ENCODE assay signal across 39 cellular contexts in genomic region chr1:236994450-236994849, GRCh38. TPM values are rescaled to one million over a fixed set of nuclear protein-coding genes. Genes with fewer than 3 reads are reported as not detected.
"Had no signal": no experiment of that assay in that cellular context is flagged by ENCODE, and none has a peak within 500 bp of the region (broad histone marks: within the 10 kb centered on the region; RNA-seq: fewer than 3 reads in every experiment).

No MANE protein-coding gene starts in this region.

- H3K4me3 ChIP-seq: adrenal gland, ascending aorta, body of pancreas, breast epithelium, cardiac muscle cell had no signal

- DNase-seq: activated effector memory CD4-positive, alpha-beta T cell treated with anti-CD3 and anti-CD28 coated beads, Interleukin-2, amount 50 U/mL, for 16 hours; activated effector memory CD4-positive, alpha-beta T cell treated with Interleukin-2 at 50 U/mL for 16 hours; activated gamma-delta T cell; activated gamma-delta T cell treated with Interleukin-2 at 50 U/mL for 16 hours; activated naive CD4-positive, alpha-beta T cell; activated naive CD4-positive, alpha-beta T cell treated with anti-CD3 and anti-CD28 coated beads for 36 hours; activated naive CD4-positive, alpha-beta T cell treated with anti-CD3 and anti-CD28 coated beads, Interleukin-2, amount 10 ng/mL, durations not matched to agents 7 days and 5 days; activated naive CD4-positive, alpha-beta T cell treated with anti-CD3 and anti-CD28 coated beads, Interleukin-2, amount 50 U/mL, for 16 hours; activated naive CD4-positive, alpha-beta T cell treated with Interleukin-2 at 50 U/mL for 16 hours; activated naive CD8-positive, alpha-beta T cell treated with anti-CD3 and anti-CD28 coated beads for 36 hours; activated naive CD8-positive, alpha-beta T cell treated with anti-CD3 and anti-CD28 coated beads, Interleukin-2, amount 10 ng/mL, durations not matched to agents 7 days and 5 days; activated naive CD8-positive, alpha-beta T cell treated with anti-CD3 and anti-CD28 coated beads, Interleukin-2, amount 50 U/mL, for 24 hours; activated T-cell treated with anti-CD3 and anti-CD28 coated beads, Interleukin-2, amount 50 U/mL, for 1 hour; activated T-cell treated with anti-CD3 and anti-CD28 coated beads, Interleukin-2, amount 50 U/mL, for 24 hours; activated T-cell treated with anti-CD3 and anti-CD28 coated beads, Interleukin-2, amount 50 U/mL, for 4 hours; activated T-cell treated with anti-CD3 and anti-CD28 coated beads, Interleukin-2, amount 50 U/mL, for 48 hours; activated T-cell treated with anti-CD3 and anti-CD28 coated beads, Interleukin-2, amount 50 U/mL, for 72 hours; adrenal gland; amniotic stem cell; amygdala; anterior cingulate cortex; aorta; body of pancreas; brain microvascular endothelial cell; caudate nucleus; central memory CD4-positive, alpha-beta T cell; cerebellar nuclear complex had no signal

- H3K27ac ChIP-seq: adrenal gland, ascending aorta, body of pancreas, brain microvascular endothelial cell, breast epithelium, cardiac muscle cell had no signal

- H3K9me3 ChIP-seq: adrenal gland had no signal

- H3K36me3 ChIP-seq: adrenal gland, ascending aorta, brain microvascular endothelial cell, breast epithelium, cardiac muscle cell had no signal

- ATAC-seq: activated naive CD4-positive, alpha-beta T cell treated with anti-CD3 and anti-CD28 coated beads, Interleukin-2, amount 50 U/mL, for 72 hours; activated naive CD8-positive, alpha-beta T cell treated with anti-CD3 and anti-CD28 coated beads, Interleukin-2, amount 50 U/mL, for 24 hours; activated T-cell treated with anti-CD3 and anti-CD28 coated beads, Interleukin-2, amount 50 U/mL, for 4 hours; activated T-cell treated with anti-CD3 and anti-CD28 coated beads, Interleukin-2, amount 50 U/mL, for 72 hours; activated T-helper 17 cell treated with anti-CD3 and anti-CD28 coated beads, Interleukin-2, amount 50 U/mL, for 72 hours; body of pancreas had no signal

- H3K27me3 ChIP-seq: adrenal gland, ascending aorta, body of pancreas, brain microvascular endothelial cell, breast epithelium, cardiac muscle cell had no signal

- FAIRE-seq: astrocyte, bronchial epithelial cell had no signal

- H3K4me1 ChIP-seq: adrenal gland, body of pancreas, breast epithelium had no signal

RNA-seq across cellular contexts. Expression of gene MT1HL1, which starts 9.8 kb away (rescaled TPM):
- total RNA-seq: activated naive CD4-positive, alpha-beta T cell treated with anti-CD3 and anti-CD28 coated beads for 36 hours; activated naive CD4-positive, alpha-beta T cell treated with anti-CD3 and anti-CD28 coated beads, Interleukin-2, amount 50 U/mL, for 72 hours; activated naive CD8-positive, alpha-beta T cell treated with anti-CD3 and anti-CD28 coated beads for 36 hours; activated naive CD8-positive, alpha-beta T cell treated with anti-CD3 and anti-CD28 coated beads, Interleukin-2, amount 10 ng/mL, durations not matched to agents 7 days and 5 days; activated T-cell treated with anti-CD3 and anti-CD28 coated beads, Interleukin-2, amount 50 U/mL, for 4 hours; activated T-cell treated with anti-CD3 and anti-CD28 coated beads, Interleukin-2, amount 50 U/mL, for 72 hours; activated T-helper 1 cell treated with anti-CD3 and anti-CD28 coated beads, Interleukin-12 subunit alpha, Interleukin-12 subunit beta, Interleukin-2, Interleukin-4 antibody, amounts not matched to agents 30 ng/mL and 10 ng/mL and 1 ng/mL, durations not matched to agents 14 hours and 24 hours and 36 hours; activated T-helper 17 cell treated with anti-CD3 and anti-CD28 coated beads, Interleukin-2, amount 50 U/mL, for 72 hours; activated T-helper 2 cell treated with anti-CD3 and anti-CD28 coated beads, Interferon-gamma antibody, Interleukin-2, Interleukin-4, amounts not matched to agents 10 μg/mL and 5 μg/mL and 100 μg/mL, durations not matched to agents 14 hours and 24 hours and 36 hours; adrenal gland; aorta; ascending aorta; astrocyte; body of pancreas; breast epithelium; bronchial epithelial cell; cardiac muscle cell; cardiac septum; chondrocyte had no signal
- polyA plus RNA-seq: adipose tissue, adrenal gland, aorta, cardiac muscle cell had no signal

RNA-seq across cellular contexts. Expression of gene RYR2, which starts 47.5 kb away (rescaled TPM):
- total RNA-seq: activated naive CD4-positive, alpha-beta T cell treated with anti-CD3 and anti-CD28 coated beads for 36 hours; activated naive CD4-positive, alpha-beta T cell treated with anti-CD3 and anti-CD28 coated beads, Interleukin-2, amount 50 U/mL, for 72 hours; activated naive CD8-positive, alpha-beta T cell treated with anti-CD3 and anti-CD28 coated beads for 36 hours; activated naive CD8-positive, alpha-beta T cell treated with anti-CD3 and anti-CD28 coated beads, Interleukin-2, amount 10 ng/mL, durations not matched to agents 7 days and 5 days; activated T-helper 1 cell treated with anti-CD3 and anti-CD28 coated beads, Interleukin-12 subunit alpha, Interleukin-12 subunit beta, Interleukin-2, Interleukin-4 antibody, amounts not matched to agents 30 ng/mL and 10 ng/mL and 1 ng/mL, durations not matched to agents 14 hours and 24 hours and 36 hours; bronchial epithelial cell had no signal
